27 cellular contexts compared by ENCODE assay signal in the genomic region with DNA sequence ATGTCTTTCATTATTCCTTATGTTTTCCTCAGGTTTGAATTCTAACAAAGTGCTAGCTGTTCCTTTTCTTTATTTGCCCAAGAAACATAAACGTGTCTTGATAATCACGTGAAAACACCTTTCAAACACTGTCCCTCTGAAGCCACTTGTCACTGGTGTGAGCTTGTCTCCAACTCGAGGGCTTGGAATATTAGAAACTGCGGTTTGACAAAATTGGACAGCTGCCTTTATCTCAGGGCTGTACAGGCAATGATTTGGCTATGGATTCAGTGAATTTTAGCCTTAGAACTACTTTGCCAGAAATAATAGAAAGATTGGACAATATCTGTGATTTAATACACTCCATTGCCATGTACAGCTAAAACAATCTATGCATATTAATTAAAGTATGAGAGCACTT.
DNase-seq lines count a peak whose midpoint lies in the region; ATAC-seq, FAIRE-seq and TF ChIP-seq lines count a peak whose summit lies in the region.
"Had no signal": no experiment of that assay in that cellular context is flagged by ENCODE, and none has a peak within 500 bp of the region (broad histone marks: within the 10 kb centered on the region; RNA-seq: fewer than 3 reads in every experiment).

No MANE protein-coding gene starts in this region.

- FAIRE-seq in GM12891 (lab: Jason Lieb, UNC) = no peak
- FAIRE-seq: A204.1, GM12892, GM18507 had no signal

- ATAC-seq in HG03108 (IDR thresholded peaks at IDR 0.05; ENCODE audit: unreplicated experiment) = no peak

- no peak for TF ChIP-seq POLR2A in GM12891 (IDR thresholded peaks at IDR 0.05; ENCODE audit: low read depth, low read length)

- DNase-seq in GM03348 (ENCODE audit: low spot score) (peak; percentile 10), LHCN-M2 (ENCODE audit: low read depth) (peak; percentile 32), fibroblast of the aortic adventitia (ENCODE audit: low read depth) (peak; percentile 32), pons (ENCODE audit: low spot score) (peak; percentile 2), GM12891 (ENCODE audit: insufficient read length, low spot score) (no peak), ureter (ENCODE audit: low spot score) (no peak), globus pallidus (ENCODE audit: low spot score) (no peak)
- DNase-seq: 8988T; ACHN; BE2C; C1 segment of cervical spinal cord; CD4-positive, alpha-beta memory T cell; CD4-positive, CD25-positive, alpha-beta regulatory T cell; CD8-positive, alpha-beta memory T cell; COR-L47; DMS 273 treated with DMSO at 0.1 percent for 48 hours; DMS153; DMS53; DMS79; DND-41; EL; GDM1 had no signal

- no peak overlapping the region for H3K4me3 ChIP-seq in fibroblast of the aortic adventitia (ENCODE audit: low read depth, low read length)
- H3K4me3 ChIP-seq: BLaER1 had no signal

- no peak for TF ChIP-seq CTCF in fibroblast of the aortic adventitia (IDR thresholded peaks at IDR 0.05; ENCODE audit: insufficient read depth, low read length)

TF ChIP-seq in GM12891, 5 proteins besides CTCF, POLR2A, EP300 and RAD21:
- TF ChIP-seq TAF1 (IDR thresholded peaks at IDR 0.05; ENCODE audit: low read depth, low read length) = no peak
- TF ChIP-seq POU2F2 (IDR thresholded peaks at IDR 0.05; ENCODE audit: low read depth, low read length) = no peak
- TF ChIP-seq SPI1 (IDR thresholded peaks at IDR 0.05; ENCODE audit: low read depth, low read length) = no peak
- no peak for TF ChIP-seq POLR2AphosphoS5 (IDR thresholded peaks at IDR 0.05; ENCODE audit: low read depth, low read length)
- no peak for TF ChIP-seq PAX5 (IDR thresholded peaks at IDR 0.05; ENCODE audit: insufficient read depth, low read length, severe bottlenecking)
TF ChIP-seq in GM12891: peak in this region for 0.

Comparison
In these comparisons a context has a peak if more than half of its experiments do, and no peak if none do; other contexts are left out.
1. DNase-seq: peak in GM03348 (single experiment), LHCN-M2 (single experiment), fibroblast of the aortic adventitia (single experiment) and pons (single experiment); none in GM12891 (single experiment), ureter (single experiment) and globus pallidus (single experiment).